ENCODE assay signal across 8 cellular contexts in genomic region chr11:44305149-44305642, GRCh38. TPM values are rescaled to one million over a fixed set of nuclear protein-coding genes. Genes with fewer than 3 reads are reported as not detected.
A peak's percentile ranks its signal among the peaks of the same experiment; 100 is the strongest.
DNase-seq lines count a peak whose midpoint lies in the region; ATAC-seq and TF ChIP-seq lines count a peak whose summit lies in the region.

No MANE protein-coding gene starts in this region.

- dilution Hi-C loops in mammary epithelial cell (cut with HindIII; ENCODE audit: low sequenced_read_pairs) = no loop called here

- ATAC-seq in Right ventricle myocardium inferior (no peak), naive B cell (ENCODE audit: low read depth in 2 of 2) (no peak), aorta (ENCODE audit: low FRiP score) (no peak), HG03135 (IDR thresholded peaks at IDR 0.05; ENCODE audit: unreplicated experiment) (no peak)

- H3K36me3 ChIP-seq in right atrium auricular region (no peaks in the 10 kb centered on the region), mammary epithelial cell (ENCODE audit: insufficient read depth, low read length) (no peaks in the 10 kb centered on the region), aorta (ENCODE audit: control insufficient read depth in 1 of 2, insufficient read depth in 2 of 2, low read length in 1 of 2) (no peaks in the 10 kb centered on the region)

- peak overlapping the region; percentile 31 to 49 for H3K4me3 ChIP-seq in right atrium auricular region
- no peak overlapping the region for H3K4me3 ChIP-seq in mammary epithelial cell (replicated peaks in 1 of 3; ENCODE audit: insufficient read depth in 1 of 3, low read depth in 2 of 3, low read length in 3 of 3)
- peak overlapping the region; percentile 4 to 19 for H3K4me3 ChIP-seq in aorta (ENCODE audit: low read length in 2 of 2)

- no peaks in the 10 kb centered on the region for H3K79me2 ChIP-seq in mammary epithelial cell (ENCODE audit: insufficient read depth, low read length)

- H3K9me3 ChIP-seq in right atrium auricular region (no peaks in the 10 kb centered on the region), mammary epithelial cell (replicated peaks; ENCODE audit: insufficient read depth, low read length) (peaks cover 3% of the 10 kb centered on the region), aorta (ENCODE audit: control insufficient read depth, low read length) (no peaks in the 10 kb centered on the region)

- peak overlapping the region in 3 of 6 donors; percentile 34 to 67 (median 46) for H3K27ac Mint-ChIP-seq in naive B cell

- no TSS peak for BruUV-seq in mammary epithelial cell (replicated peaks; lab: Mats Ljungman, UMichigan)

- no peak for DNase-seq in right atrium auricular region (ENCODE audit: low spot score)
- DNase-seq in Right ventricle myocardium inferior (ENCODE audit: missing footprints) = no peak
- DNase-seq in mammary epithelial cell = no peak
- no peak for DNase-seq in naive B cell
- DNase-seq in aorta = no peak
- no peak for DNase-seq in NCI-H2029 (lab: John Stamatoyannopoulos, UW)
- no peak for DNase-seq in cerebellum (ENCODE audit: low spot score)

- H2AFZ ChIP-seq in mammary epithelial cell (ENCODE audit: low read depth, low read length) = no peak overlapping the region

- H3K4me1 Mint-ChIP-seq in naive B cell = peaks cover 22 to 46% (median 41%) of the 10 kb centered on the region in 3 donors

- H3K36me3 Mint-ChIP-seq in naive B cell = peaks cover 0 to 6% of the 10 kb centered on the region in 2 donors

- no peaks in the 10 kb centered on the region for H3K9me3 Mint-ChIP-seq in naive B cell

- TF ChIP-seq CTCF in right atrium auricular region (IDR thresholded peaks at IDR 0.05) (no peak), mammary epithelial cell (conservative IDR thresholded peaks at IDR 0.05 in 1 of 2, IDR thresholded peaks at IDR 0.05 in 1 of 2; ENCODE audit: extremely low read depth in 1 of 2, insufficient read depth in 1 of 2, low read depth in 1 of 2, low read length in 2 of 2) (no peak)

- H3K27ac ChIP-seq in right atrium auricular region = no peak overlapping the region
- no peak overlapping the region for H3K27ac ChIP-seq in mammary epithelial cell (ENCODE audit: insufficient read depth, low read depth, low read length)
- H3K27ac ChIP-seq in aorta (ENCODE audit: low read depth in 1 of 2, low read length in 2 of 2) = no peak overlapping the region

- H3K4me1 ChIP-seq in right atrium auricular region (peaks cover 0 to 33% of the 10 kb centered on the region in 2 donors), mammary epithelial cell (ENCODE audit: insufficient read depth, low read length) (peaks cover 14% of the 10 kb centered on the region), aorta (ENCODE audit: control insufficient read depth in 1 of 2, insufficient read depth in 2 of 2, low read length in 2 of 2) (no peaks in the 10 kb centered on the region)

- 15% methylated on average over 11 of the region's 13 CpGs for WGBS in mammary epithelial cell (ENCODE audit: low coverage, missing lambda C conversion rate)
- 13 to 18% methylated on average over 13 of the region's 13 CpGs for WGBS in aorta, 2 donors

- no peaks in the 10 kb centered on the region for H4K20me1 ChIP-seq in mammary epithelial cell (ENCODE audit: insufficient read depth, low read length)

- peak overlapping the region; percentile 54 for H3K4me2 ChIP-seq in mammary epithelial cell (ENCODE audit: insufficient read depth, low read depth, low read length)

- CTCF ChIA-PET in mammary epithelial cell (lab: Charles Lee; ENCODE audit: low non-redundant PET) = no interaction called here

- H3K9ac ChIP-seq in mammary epithelial cell (ENCODE audit: insufficient read depth, low read length) = no peak overlapping the region

- intact Hi-C loops in Right ventricle myocardium inferior (cut with DNase I) (no loop called here), mammary epithelial cell (cut with micrococcal nuclease) (no loop called here), aorta (cut with DNase I) (no loop called here)

- H3K27me3 Mint-ChIP-seq in naive B cell = peaks cover 72 to 98% (median 84%) of the 10 kb centered on the region in 3 donors

- peak overlapping the region; percentile 89 to 96 (median 94) for H3K4me3 Mint-ChIP-seq in naive B cell

- in situ Hi-C loops in mammary epithelial cell (cut with MboI; ENCODE audit: low sequenced_read_pairs in 2 of 2) = no loop called here

- H3K27me3 ChIP-seq in right atrium auricular region = peaks cover 33 to 47% of the 10 kb centered on the region in 2 donors
- H3K27me3 ChIP-seq in mammary epithelial cell (ENCODE audit: insufficient read depth, low read length) = peaks cover 41% of the 10 kb centered on the region
- no peaks in the 10 kb centered on the region for H3K27me3 ChIP-seq in aorta (ENCODE audit: control insufficient read depth in 1 of 2, insufficient read depth in 2 of 2, low read length in 1 of 2)

RNA-seq across cellular contexts. Expression of gene ALX4, which starts 4.7 kb away (rescaled TPM):
- total RNA-seq in right atrium auricular region = under 1 TPM in 1 of 2 donors, not detected in 1; 0.07 TPM
- 0.05 TPM for total RNA-seq in Right ventricle myocardium inferior
- under 1 TPM in 1 of 2 donors, not detected in 1; under 0.01 TPM for total RNA-seq in mammary epithelial cell
- not detected for polyA plus RNA-seq in mammary epithelial cell
- not detected for polyA minus RNA-seq in mammary epithelial cell
- not detected for polyA plus RNA-seq in naive B cell (ENCODE audit: low read depth in 6 of 6)
- total RNA-seq in aorta = under 1 TPM in 1 of 2 donors, not detected in 1; 0.06 TPM
- under 1 TPM in 1 of 2 donors, not detected in 1; 0.13 TPM for polyA plus RNA-seq in aorta
- 4.4 TPM for total RNA-seq in cerebellum

Comparison
In these comparisons a context has a peak if more than half of its experiments do, and no peak if none do; other contexts are left out.
1. H3K4me3 ChIP-seq: peak in right atrium auricular region (2 of 2) and aorta (2 of 2); none in mammary epithelial cell (0 of 3).